In genomic region chr2:212147921-212148513, GRCh38 we compare ENCODE assay signal across 11 cellular contexts.
A peak's percentile ranks its signal among the peaks of the same experiment; 100 is the strongest.
DNase-seq lines count a peak whose midpoint lies in the region; ATAC-seq and TF ChIP-seq lines count a peak whose summit lies in the region.
"Had no signal": no experiment of that assay in that cellular context is flagged by ENCODE, and none has a peak within 500 bp of the region (broad histone marks: within the 10 kb centered on the region; RNA-seq: fewer than 3 reads in every experiment).

No MANE protein-coding gene starts in this region.

- DNase-seq in NCI-H2196 (lab: John Stamatoyannopoulos, UW; ENCODE audit: unreplicated experiment) = peak; percentile 2
- no peak for DNase-seq in NCI-H2196 treated with DMSO at 0.1 percent for 48 hours (lab: John Stamatoyannopoulos, UW; ENCODE audit: unreplicated experiment)
- DNase-seq in NCI-H69 (lab: John Stamatoyannopoulos, UW) = peak; percentile 25
- DNase-seq in fibroblast of pulmonary artery (ENCODE audit: low read depth) = peak; percentile 35
- no peak for DNase-seq in retinal pigment epithelial cell (ENCODE audit: low read depth)
- DNase-seq in activated naive CD4-positive, alpha-beta T cell treated with Interleukin-2 at 50 U/mL for 16 hours = no peak
- DNase-seq in mucosa of descending colon = no peak
- no peak for DNase-seq in activated CD4-positive, alpha-beta T cell treated with anti-CD3 and anti-CD28 coated beads for 36 hours
- DNase-seq: activated gamma-delta T cell, C1 segment of cervical spinal cord had no signal

- no peak overlapping the region for H3K4me3 ChIP-seq in fibroblast of pulmonary artery (replicated peaks; ENCODE audit: low read depth, low read length)
- H3K4me3 ChIP-seq in retinal pigment epithelial cell (ENCODE audit: low read length) = no peak overlapping the region
- H3K4me3 ChIP-seq in mucosa of descending colon = no peak overlapping the region
- H3K4me3 ChIP-seq: SJSA1 had no signal

- no peaks in the 10 kb centered on the region for H3K36me3 ChIP-seq in mucosa of descending colon (ENCODE audit: low read depth)
- H3K36me3 ChIP-seq: SJSA1 had no signal

- no peaks in the 10 kb centered on the region for H3K4me1 Mint-ChIP-seq in activated CD4-positive, alpha-beta T cell treated with anti-CD3 and anti-CD28 coated beads for 36 hours

- POLR2A ChIA-PET in activated CD4-positive, alpha-beta T cell treated with anti-CD3 and anti-CD28 coated beads for 36 hours (lab: Charles Lee) = interaction anchor here (0.6 kb wide), 1 partner anchor 676 kb away, joined by 4 read pairs; no protein-coding TSS in a partner anchor

- no peak overlapping the region for H3K27ac Mint-ChIP-seq in activated CD4-positive, alpha-beta T cell treated with anti-CD3 and anti-CD28 coated beads for 36 hours

- no peaks in the 10 kb centered on the region for H3K36me3 Mint-ChIP-seq in activated CD4-positive, alpha-beta T cell treated with anti-CD3 and anti-CD28 coated beads for 36 hours (ENCODE audit: low read depth)

- H3K4me3 Mint-ChIP-seq in activated CD4-positive, alpha-beta T cell treated with anti-CD3 and anti-CD28 coated beads for 36 hours = no peak overlapping the region

- no peaks in the 10 kb centered on the region for H3K4me1 ChIP-seq in mucosa of descending colon (ENCODE audit: low read depth)
- H3K4me1 ChIP-seq: SJSA1 had no signal

- H3K9me3 ChIP-seq in mucosa of descending colon = no peaks in the 10 kb centered on the region
- H3K9me3 ChIP-seq: SJSA1 had no signal

- no peaks in the 10 kb centered on the region for H3K27me3 Mint-ChIP-seq in activated CD4-positive, alpha-beta T cell treated with anti-CD3 and anti-CD28 coated beads for 36 hours

- ATAC-seq in mucosa of descending colon = no peak
- no peak for ATAC-seq in activated CD4-positive, alpha-beta T cell treated with anti-CD3 and anti-CD28 coated beads for 36 hours

- TF ChIP-seq CTCF in fibroblast of pulmonary artery (IDR thresholded peaks at IDR 0.05; ENCODE audit: low read length, missing control alignments) = peak; percentile 49
- TF ChIP-seq CTCF in retinal pigment epithelial cell (conservative IDR thresholded peaks at IDR 0.05; ENCODE audit: low read depth, low read length) = peak; percentile 42
- TF ChIP-seq CTCF in mucosa of descending colon (IDR thresholded peaks at IDR 0.05) = no peak

- intact Hi-C loops in mucosa of descending colon (cut with DNase I, micrococcal nuclease) = no loop called here
- intact Hi-C loops in activated CD4-positive, alpha-beta T cell treated with anti-CD3 and anti-CD28 coated beads for 36 hours (cut with DNase I, micrococcal nuclease) = loop anchor here in 1 of 2 experiments (5.0 kb wide), 1 partner anchor 419 kb away; no protein-coding TSS in a partner anchor

- CTCF ChIA-PET in activated CD4-positive, alpha-beta T cell treated with anti-CD3 and anti-CD28 coated beads for 36 hours (lab: Charles Lee) = interaction anchor here (1.1 kb wide), 1 partner anchor 9 kb away, joined by 3 read pairs; no protein-coding TSS in a partner anchor

- H3K9me3 Mint-ChIP-seq in activated CD4-positive, alpha-beta T cell treated with anti-CD3 and anti-CD28 coated beads for 36 hours (ENCODE audit: low read depth) = no peaks in the 10 kb centered on the region

Comparison
In these comparisons a context has a peak if more than half of its experiments do, and no peak if none do; other contexts are left out.
1. DNase-seq: peak in NCI-H2196 (single experiment), NCI-H69 (single experiment) and fibroblast of pulmonary artery (single experiment); none in NCI-H2196 treated with DMSO at 0.1 percent for 48 hours (single experiment), retinal pigment epithelial cell (single experiment), activated naive CD4-positive, alpha-beta T cell treated with Interleukin-2 at 50 U/mL for 16 hours (single experiment), mucosa of descending colon (0 of 3) and activated CD4-positive, alpha-beta T cell treated with anti-CD3 and anti-CD28 coated beads for 36 hours (single experiment).